1 cellular context compared by ENCODE assay signal in the genomic region with DNA sequence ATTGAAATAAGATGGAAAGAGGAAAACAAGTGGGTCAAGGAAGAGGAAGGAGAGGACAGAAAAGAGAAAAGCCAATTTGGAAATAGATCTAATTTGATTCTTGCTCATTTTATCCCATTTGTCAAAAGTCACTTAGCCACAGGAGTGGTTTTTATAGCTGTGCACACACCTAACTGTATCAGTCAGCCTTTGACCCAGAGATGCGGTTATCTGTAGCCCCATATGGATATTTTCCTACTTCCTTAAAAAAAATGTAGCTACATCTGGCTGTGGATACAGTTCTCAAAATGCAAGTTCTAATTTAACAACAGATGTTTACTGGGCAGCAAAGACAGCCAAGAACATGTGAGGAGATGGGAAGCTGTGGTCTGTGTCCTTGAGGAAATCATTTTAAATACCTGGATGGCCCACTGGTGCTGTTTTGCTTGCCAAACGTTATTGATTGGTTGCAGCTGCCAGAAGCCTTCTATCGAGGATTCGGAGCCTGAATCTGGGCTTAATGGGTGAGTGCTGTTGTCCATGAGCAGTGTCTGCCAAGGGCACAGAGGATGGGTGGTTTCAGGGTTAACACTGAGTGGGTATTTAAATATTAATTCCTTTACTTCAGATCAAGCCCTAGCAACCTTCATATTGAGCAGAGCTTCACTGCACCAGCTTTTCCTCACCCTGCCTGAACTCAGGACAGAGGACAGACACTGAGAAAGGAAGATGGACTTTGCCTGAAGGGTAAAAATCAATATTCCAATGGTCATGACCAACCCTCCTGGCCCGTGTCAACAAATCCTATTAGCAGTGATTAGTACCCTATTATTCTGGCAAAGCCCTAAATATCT.
TF ChIP-seq lines count a peak whose summit lies in the region.

No MANE protein-coding gene starts in this region.

TF ChIP-seq in HepG2, 621 proteins besides CTCF, POLR2A, EP300 and RAD21 (continued from another document and continues in another):
- TF ChIP-seq GABPA (IDR thresholded peaks at IDR 0.05; ENCODE audit: low read depth, low read length), result no peak
- TF ChIP-seq GABPA (CRISPR knock-in tag; IDR thresholded peaks at IDR 0.05; ENCODE audit: low read depth), result no peak
- no peak for TF ChIP-seq ZNF263 (CRISPR knock-in tag; IDR thresholded peaks at IDR 0.05)
- TF ChIP-seq PAX8 (CRISPR knock-in tag; IDR thresholded peaks at IDR 0.05; ENCODE audit: borderline replicate concordance), result no peak
- TF ChIP-seq MXI1 (IDR thresholded peaks at IDR 0.05; ENCODE audit: borderline replicate concordance, low read depth, low read length), result no peak
- TF ChIP-seq NFYC (CRISPR knock-in tag; IDR thresholded peaks at IDR 0.05), result no peak
- no peak for TF ChIP-seq RCOR2 (CRISPR knock-in tag; IDR thresholded peaks at IDR 0.05)
- no peak for TF ChIP-seq ETS1 (CRISPR knock-in tag; IDR thresholded peaks at IDR 0.05)
- TF ChIP-seq POGZ (CRISPR knock-in tag; IDR thresholded peaks at IDR 0.05), result no peak
- no peak for TF ChIP-seq MTERF4 (CRISPR knock-in tag; IDR thresholded peaks at IDR 0.05)
- TF ChIP-seq TOPORS (CRISPR knock-in tag; IDR thresholded peaks at IDR 0.05), result no peak
- 0 out of 2 replicates have a peak, but pooled peaks have one; percentile 25 for TF ChIP-seq ZNF644 (CRISPR knock-in tag; IDR thresholded peaks at IDR 0.05; ENCODE audit: low read depth)
- TF ChIP-seq ADNP (CRISPR knock-in tag; IDR thresholded peaks at IDR 0.05), result no peak
- peak; percentile 62; the same call in 1 of the 2 replicates for TF ChIP-seq ARID5B (CRISPR knock-in tag; IDR thresholded peaks at IDR 0.05)
- TF ChIP-seq GATAD2A (CRISPR knock-in tag; IDR thresholded peaks at IDR 0.05), result peak; percentile 61
- TF ChIP-seq ZNF101 (CRISPR knock-in tag; IDR thresholded peaks at IDR 0.05; ENCODE audit: borderline replicate concordance, low read depth), result no peak
- TF ChIP-seq KLF12 (CRISPR knock-in tag; IDR thresholded peaks at IDR 0.05; ENCODE audit: borderline replicate concordance), result no peak
- TF ChIP-seq, protein P1, sequence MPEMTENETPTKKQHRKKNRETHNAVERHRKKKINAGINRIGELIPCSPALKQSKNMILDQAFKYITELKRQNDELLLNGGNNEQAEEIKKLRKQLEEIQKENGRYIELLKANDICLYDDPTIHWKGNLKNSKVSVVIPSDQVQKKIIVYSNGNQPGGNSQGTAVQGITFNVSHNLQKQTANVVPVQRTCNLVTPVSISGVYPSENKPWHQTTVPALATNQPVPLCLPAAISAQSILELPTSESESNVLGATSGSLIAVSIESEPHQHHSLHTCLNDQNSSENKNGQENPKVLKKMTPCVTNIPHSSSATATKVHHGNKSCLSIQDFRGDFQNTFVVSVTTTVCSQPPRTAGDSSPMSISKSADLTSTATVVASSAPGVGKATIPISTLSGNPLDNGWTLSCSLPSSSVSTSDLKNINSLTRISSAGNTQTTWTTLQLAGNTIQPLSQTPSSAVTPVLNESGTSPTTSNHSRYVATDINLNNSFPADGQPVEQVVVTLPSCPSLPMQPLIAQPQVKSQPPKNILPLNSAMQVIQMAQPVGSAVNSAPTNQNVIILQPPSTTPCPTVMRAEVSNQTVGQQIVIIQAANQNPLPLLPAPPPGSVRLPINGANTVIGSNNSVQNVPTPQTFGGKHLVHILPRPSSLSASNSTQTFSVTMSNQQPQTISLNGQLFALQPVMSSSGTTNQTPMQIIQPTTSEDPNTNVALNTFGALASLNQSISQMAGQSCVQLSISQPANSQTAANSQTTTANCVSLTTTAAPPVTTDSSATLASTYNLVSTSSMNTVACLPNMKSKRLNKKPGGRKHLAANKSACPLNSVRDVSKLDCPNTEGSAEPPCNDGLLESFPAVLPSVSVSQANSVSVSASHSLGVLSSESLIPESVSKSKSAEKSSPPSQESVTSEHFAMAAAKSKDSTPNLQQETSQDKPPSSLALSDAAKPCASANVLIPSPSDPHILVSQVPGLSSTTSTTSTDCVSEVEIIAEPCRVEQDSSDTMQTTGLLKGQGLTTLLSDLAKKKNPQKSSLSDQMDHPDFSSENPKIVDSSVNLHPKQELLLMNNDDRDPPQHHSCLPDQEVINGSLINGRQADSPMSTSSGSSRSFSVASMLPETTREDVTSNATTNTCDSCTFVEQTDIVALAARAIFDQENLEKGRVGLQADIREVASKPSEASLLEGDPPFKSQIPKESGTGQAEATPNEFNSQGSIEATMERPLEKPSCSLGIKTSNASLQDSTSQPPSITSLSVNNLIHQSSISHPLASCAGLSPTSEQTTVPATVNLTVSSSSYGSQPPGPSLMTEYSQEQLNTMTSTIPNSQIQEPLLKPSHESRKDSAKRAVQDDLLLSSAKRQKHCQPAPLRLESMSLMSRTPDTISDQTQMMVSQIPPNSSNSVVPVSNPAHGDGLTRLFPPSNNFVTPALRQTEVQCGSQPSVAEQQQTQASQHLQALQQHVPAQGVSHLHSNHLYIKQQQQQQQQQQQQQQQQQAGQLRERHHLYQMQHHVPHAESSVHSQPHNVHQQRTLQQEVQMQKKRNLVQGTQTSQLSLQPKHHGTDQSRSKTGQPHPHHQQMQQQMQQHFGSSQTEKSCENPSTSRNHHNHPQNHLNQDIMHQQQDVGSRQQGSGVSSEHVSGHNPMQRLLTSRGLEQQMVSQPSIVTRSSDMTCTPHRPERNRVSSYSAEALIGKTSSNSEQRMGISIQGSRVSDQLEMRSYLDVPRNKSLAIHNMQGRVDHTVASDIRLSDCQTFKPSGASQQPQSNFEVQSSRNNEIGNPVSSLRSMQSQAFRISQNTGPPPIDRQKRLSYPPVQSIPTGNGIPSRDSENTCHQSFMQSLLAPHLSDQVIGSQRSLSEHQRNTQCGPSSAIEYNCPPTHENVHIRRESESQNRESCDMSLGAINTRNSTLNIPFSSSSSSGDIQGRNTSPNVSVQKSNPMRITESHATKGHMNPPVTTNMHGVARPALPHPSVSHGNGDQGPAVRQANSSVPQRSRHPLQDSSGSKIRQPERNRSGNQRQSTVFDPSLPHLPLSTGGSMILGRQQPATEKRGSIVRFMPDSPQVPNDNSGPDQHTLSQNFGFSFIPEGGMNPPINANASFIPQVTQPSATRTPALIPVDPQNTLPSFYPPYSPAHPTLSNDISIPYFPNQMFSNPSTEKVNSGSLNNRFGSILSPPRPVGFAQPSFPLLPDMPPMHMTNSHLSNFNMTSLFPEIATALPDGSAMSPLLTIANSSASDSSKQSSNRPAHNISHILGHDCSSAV (CRISPR knock-in tag; IDR thresholded peaks at IDR 0.05; ENCODE audit: borderline replicate concordance), result no peak
- no peak for TF ChIP-seq CHD2 (IDR thresholded peaks at IDR 0.05; ENCODE audit: low read depth, low read length)
- no peak for TF ChIP-seq ZSCAN30 (CRISPR knock-in tag; IDR thresholded peaks at IDR 0.05)
- no peak for TF ChIP-seq ZNF136 (CRISPR knock-in tag; IDR thresholded peaks at IDR 0.05; ENCODE audit: low read depth)
- TF ChIP-seq SOX5 (CRISPR knock-in tag; IDR thresholded peaks at IDR 0.05; ENCODE audit: borderline replicate concordance), result no peak
- TF ChIP-seq, protein P2, sequence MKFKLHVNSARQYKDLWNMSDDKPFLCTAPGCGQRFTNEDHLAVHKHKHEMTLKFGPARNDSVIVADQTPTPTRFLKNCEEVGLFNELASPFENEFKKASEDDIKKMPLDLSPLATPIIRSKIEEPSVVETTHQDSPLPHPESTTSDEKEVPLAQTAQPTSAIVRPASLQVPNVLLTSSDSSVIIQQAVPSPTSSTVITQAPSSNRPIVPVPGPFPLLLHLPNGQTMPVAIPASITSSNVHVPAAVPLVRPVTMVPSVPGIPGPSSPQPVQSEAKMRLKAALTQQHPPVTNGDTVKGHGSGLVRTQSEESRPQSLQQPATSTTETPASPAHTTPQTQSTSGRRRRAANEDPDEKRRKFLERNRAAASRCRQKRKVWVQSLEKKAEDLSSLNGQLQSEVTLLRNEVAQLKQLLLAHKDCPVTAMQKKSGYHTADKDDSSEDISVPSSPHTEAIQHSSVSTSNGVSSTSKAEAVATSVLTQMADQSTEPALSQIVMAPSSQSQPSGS (CRISPR knock-in tag; IDR thresholded peaks at IDR 0.05), result no peak
- TF ChIP-seq ZNF292 (CRISPR knock-in tag; IDR thresholded peaks at IDR 0.05; ENCODE audit: borderline replicate concordance, low read depth), result peak; percentile 77
- no peak for TF ChIP-seq MIER3 (CRISPR knock-in tag; IDR thresholded peaks at IDR 0.05; ENCODE audit: borderline replicate concordance)
- TF ChIP-seq PHF8 (CRISPR knock-in tag; IDR thresholded peaks at IDR 0.05), result no peak
- TF ChIP-seq TAF15 (IDR thresholded peaks at IDR 0.05; ENCODE audit: low read depth, low read length, poor library complexity, severe bottlenecking), result no peak
- TF ChIP-seq FOXJ3 (CRISPR knock-in tag; IDR thresholded peaks at IDR 0.05; ENCODE audit: borderline replicate concordance), result no peak
- no peak for TF ChIP-seq ZFP82 (CRISPR knock-in tag; IDR thresholded peaks at IDR 0.05; ENCODE audit: borderline replicate concordance)
- TF ChIP-seq FIP1L1 (IDR thresholded peaks at IDR 0.05; ENCODE audit: borderline replicate concordance, insufficient read depth, low read depth, low read length), result no peak
- peak; percentile 59; the same call in 1 of the 2 replicates for TF ChIP-seq BCL6 (CRISPR knock-in tag; IDR thresholded peaks at IDR 0.05)
- no peak for TF ChIP-seq ZC3H13 (CRISPR knock-in tag; IDR thresholded peaks at IDR 0.05)
- TF ChIP-seq HNF4A (CRISPR knock-in tag; IDR thresholded peaks at IDR 0.05), result peak; percentile 91
- no peak for TF ChIP-seq ZEB1 (IDR thresholded peaks at IDR 0.05; ENCODE audit: insufficient replicate concordance, low read depth)
- TF ChIP-seq REPIN1 (CRISPR knock-in tag; IDR thresholded peaks at IDR 0.05; ENCODE audit: borderline replicate concordance, low read depth), result no peak
- no peak for TF ChIP-seq PHF20 (CRISPR knock-in tag; IDR thresholded peaks at IDR 0.05)
- TF ChIP-seq, protein P3, sequence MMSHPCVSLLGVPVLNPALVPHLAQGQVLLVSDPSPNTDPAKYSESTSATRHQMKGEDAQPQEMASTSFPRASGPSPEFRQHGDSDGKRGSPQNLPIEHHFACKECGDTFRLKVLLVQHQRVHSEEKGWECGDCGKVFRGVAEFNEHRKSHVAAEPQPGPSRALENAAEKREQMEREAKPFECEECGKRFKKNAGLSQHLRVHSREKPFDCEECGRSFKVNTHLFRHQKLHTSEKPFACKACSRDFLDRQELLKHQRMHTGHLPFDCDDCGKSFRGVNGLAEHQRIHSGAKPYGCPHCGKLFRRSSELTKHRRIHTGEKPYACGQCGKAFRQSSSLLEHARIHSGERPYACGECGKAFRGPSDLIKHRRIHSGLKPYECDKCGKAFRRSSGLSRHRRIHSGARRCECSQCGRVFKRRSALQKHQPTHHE (CRISPR knock-in tag; IDR thresholded peaks at IDR 0.05; ENCODE audit: borderline replicate concordance), result no peak
- TF ChIP-seq PPARG (CRISPR knock-in tag; conservative IDR thresholded peaks at IDR 0.05), result no peak
- TF ChIP-seq SP140L (CRISPR knock-in tag; IDR thresholded peaks at IDR 0.05; ENCODE audit: borderline replicate concordance), result no peak
- TF ChIP-seq YEATS4 (CRISPR knock-in tag; IDR thresholded peaks at IDR 0.05; ENCODE audit: borderline replicate concordance), result no peak
- TF ChIP-seq, protein P4, sequence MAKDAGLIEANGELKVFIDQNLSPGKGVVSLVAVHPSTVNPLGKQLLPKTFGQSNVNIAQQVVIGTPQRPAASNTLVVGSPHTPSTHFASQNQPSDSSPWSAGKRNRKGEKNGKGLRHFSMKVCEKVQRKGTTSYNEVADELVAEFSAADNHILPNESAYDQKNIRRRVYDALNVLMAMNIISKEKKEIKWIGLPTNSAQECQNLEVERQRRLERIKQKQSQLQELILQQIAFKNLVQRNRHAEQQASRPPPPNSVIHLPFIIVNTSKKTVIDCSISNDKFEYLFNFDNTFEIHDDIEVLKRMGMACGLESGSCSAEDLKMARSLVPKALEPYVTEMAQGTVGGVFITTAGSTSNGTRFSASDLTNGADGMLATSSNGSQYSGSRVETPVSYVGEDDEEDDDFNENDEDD (CRISPR knock-in tag; IDR thresholded peaks at IDR 0.05; ENCODE audit: borderline replicate concordance), result no peak
